ENCODE assay signal across 8 cellular contexts in genomic region chr11:65558002-65558784, GRCh38. TPM values are rescaled to one million over a fixed set of nuclear protein-coding genes. Genes with fewer than 3 reads are reported as not detected.
A peak's percentile ranks its signal among the peaks of the same experiment; 100 is the strongest.
DNase-seq lines count a peak whose midpoint lies in the region; ATAC-seq and TF ChIP-seq lines count a peak whose summit lies in the region.

Gene LTBP3, minus strand, starts transcription at chr11:65558359. Its CDS starts 400 bp downstream, at chr11:65557959.

- TF ChIP-seq CTCF in 22Rv1 (IDR thresholded peaks at IDR 0.05) (no peak; the same call in 1 of the 2 replicates), fibroblast of pulmonary artery (IDR thresholded peaks at IDR 0.05; ENCODE audit: low read length, missing control alignments) (no peak), upper lobe of right lung (IDR thresholded peaks at IDR 0.05) (no peak)

- ATAC-seq in upper lobe of right lung, result peak; percentile 84
- no peak for ATAC-seq in GM21447 (IDR thresholded peaks at IDR 0.05; ENCODE audit: unreplicated experiment)

- DNase-seq in NCI-H446 (lab: John Stamatoyannopoulos, UW) (peak; percentile 47 to 86), activated gamma-delta T cell treated with Interleukin-2 at 50 U/mL for 16 hours (peak; percentile 39), fibroblast of pulmonary artery (ENCODE audit: low read depth) (peak; percentile 82), upper lobe of right lung (peak; percentile 93)

- no peaks in the 10 kb centered on the region for H3K36me3 ChIP-seq in muscle layer of duodenum (ENCODE audit: control insufficient read depth in 1 of 2, insufficient read depth in 2 of 2, low read length in 2 of 2)
- H3K36me3 ChIP-seq in upper lobe of right lung, result no peaks in the 10 kb centered on the region

- H3K27ac ChIP-seq in 22Rv1 (peak within 1 kb of the TSS; percentile 76), muscle layer of duodenum (ENCODE audit: low read length) (peak within 1 kb of the TSS; percentile 69), upper lobe of right lung (peak within 1 kb of the TSS; percentile 95)

- no peaks in the 10 kb centered on the region for H3K27me3 ChIP-seq in muscle layer of duodenum (ENCODE audit: low read depth, low read length)
- H3K27me3 ChIP-seq in upper lobe of right lung, result no peaks in the 10 kb centered on the region

- H3K9me3 ChIP-seq in muscle layer of duodenum (ENCODE audit: control insufficient read depth in 1 of 2, low read length in 2 of 2), result no peaks in the 10 kb centered on the region
- H3K9me3 ChIP-seq in upper lobe of right lung, result no peaks in the 10 kb centered on the region

- H3K4me1 ChIP-seq in muscle layer of duodenum (ENCODE audit: control insufficient read depth in 1 of 2, insufficient read depth in 2 of 2, low read length in 2 of 2) (peaks cover 14 to 64% of the 10 kb centered on the region in 2 donors), upper lobe of right lung (peaks cover 47% of the 10 kb centered on the region)

- intact Hi-C loops in upper lobe of right lung (cut with DNase I), result no loop called here

- H3K4me3 ChIP-seq in GM08714 (ENCODE audit: low read length) (peak within 1 kb of the TSS; percentile 19; the same call in 1 of the 2 replicates), fibroblast of pulmonary artery (replicated peaks; ENCODE audit: low read depth, low read length) (peak within 1 kb of the TSS; percentile 60), muscle layer of duodenum (ENCODE audit: low read depth in 1 of 2, low read length in 2 of 2) (peak within 1 kb of the TSS; percentile 44 to 66), upper lobe of right lung (peak within 1 kb of the TSS; percentile 63)

RNA-seq across cellular contexts. Expression of gene LTBP3, which starts in this region (rescaled TPM):
- total RNA-seq in upper lobe of right lung, result 128 TPM

Comparison
In these comparisons a context has a peak if more than half of its experiments do, and no peak if none do; other contexts are left out.
1. DNase-seq: peak in every context shown above with its lines; median percentile 93 in upper lobe of right lung; 82 in fibroblast of pulmonary artery; 66 in NCI-H446; 39 in activated gamma-delta T cell treated with Interleukin-2 at 50 U/mL for 16 hours.